Comparison of ENCODE assay signal across 2 cellular contexts in the genomic region with DNA sequence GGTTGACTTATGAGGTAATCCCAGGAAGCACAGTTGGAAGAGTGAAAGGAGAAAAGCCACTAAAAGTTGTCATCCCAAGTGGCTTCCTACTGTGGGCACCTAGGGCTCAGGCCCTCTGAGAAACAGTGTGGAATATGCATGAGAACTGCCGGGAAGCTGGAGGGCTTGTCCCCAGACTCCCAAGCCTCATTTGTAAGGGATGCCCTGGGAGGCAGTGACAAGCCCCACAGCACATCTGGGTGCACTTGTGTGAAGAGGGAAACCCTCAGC.
TF ChIP-seq lines count a peak whose summit lies in the region.

No MANE protein-coding gene starts in this region.

TF ChIP-seq in HEK293, 187 proteins besides CTCF, POLR2A, EP300 and RAD21:
- TF ChIP-seq ZNF670 (tag by site-specific recombination; IDR thresholded peaks at IDR 0.05; ENCODE audit: low read depth) (no peak), BCL11A (tag by site-specific recombination; IDR thresholded peaks at IDR 0.05; ENCODE audit: low read depth) (no peak), TCF7L2 (IDR thresholded peaks at IDR 0.05; ENCODE audit: borderline replicate concordance, low read depth, low read length) (no peak), ZIC2 (tag by site-specific recombination; IDR thresholded peaks at IDR 0.05) (peak; percentile 93), ZNF423 (tag by site-specific recombination; IDR thresholded peaks at IDR 0.05) (no peak)
- TF ChIP-seq, protein P1, sequence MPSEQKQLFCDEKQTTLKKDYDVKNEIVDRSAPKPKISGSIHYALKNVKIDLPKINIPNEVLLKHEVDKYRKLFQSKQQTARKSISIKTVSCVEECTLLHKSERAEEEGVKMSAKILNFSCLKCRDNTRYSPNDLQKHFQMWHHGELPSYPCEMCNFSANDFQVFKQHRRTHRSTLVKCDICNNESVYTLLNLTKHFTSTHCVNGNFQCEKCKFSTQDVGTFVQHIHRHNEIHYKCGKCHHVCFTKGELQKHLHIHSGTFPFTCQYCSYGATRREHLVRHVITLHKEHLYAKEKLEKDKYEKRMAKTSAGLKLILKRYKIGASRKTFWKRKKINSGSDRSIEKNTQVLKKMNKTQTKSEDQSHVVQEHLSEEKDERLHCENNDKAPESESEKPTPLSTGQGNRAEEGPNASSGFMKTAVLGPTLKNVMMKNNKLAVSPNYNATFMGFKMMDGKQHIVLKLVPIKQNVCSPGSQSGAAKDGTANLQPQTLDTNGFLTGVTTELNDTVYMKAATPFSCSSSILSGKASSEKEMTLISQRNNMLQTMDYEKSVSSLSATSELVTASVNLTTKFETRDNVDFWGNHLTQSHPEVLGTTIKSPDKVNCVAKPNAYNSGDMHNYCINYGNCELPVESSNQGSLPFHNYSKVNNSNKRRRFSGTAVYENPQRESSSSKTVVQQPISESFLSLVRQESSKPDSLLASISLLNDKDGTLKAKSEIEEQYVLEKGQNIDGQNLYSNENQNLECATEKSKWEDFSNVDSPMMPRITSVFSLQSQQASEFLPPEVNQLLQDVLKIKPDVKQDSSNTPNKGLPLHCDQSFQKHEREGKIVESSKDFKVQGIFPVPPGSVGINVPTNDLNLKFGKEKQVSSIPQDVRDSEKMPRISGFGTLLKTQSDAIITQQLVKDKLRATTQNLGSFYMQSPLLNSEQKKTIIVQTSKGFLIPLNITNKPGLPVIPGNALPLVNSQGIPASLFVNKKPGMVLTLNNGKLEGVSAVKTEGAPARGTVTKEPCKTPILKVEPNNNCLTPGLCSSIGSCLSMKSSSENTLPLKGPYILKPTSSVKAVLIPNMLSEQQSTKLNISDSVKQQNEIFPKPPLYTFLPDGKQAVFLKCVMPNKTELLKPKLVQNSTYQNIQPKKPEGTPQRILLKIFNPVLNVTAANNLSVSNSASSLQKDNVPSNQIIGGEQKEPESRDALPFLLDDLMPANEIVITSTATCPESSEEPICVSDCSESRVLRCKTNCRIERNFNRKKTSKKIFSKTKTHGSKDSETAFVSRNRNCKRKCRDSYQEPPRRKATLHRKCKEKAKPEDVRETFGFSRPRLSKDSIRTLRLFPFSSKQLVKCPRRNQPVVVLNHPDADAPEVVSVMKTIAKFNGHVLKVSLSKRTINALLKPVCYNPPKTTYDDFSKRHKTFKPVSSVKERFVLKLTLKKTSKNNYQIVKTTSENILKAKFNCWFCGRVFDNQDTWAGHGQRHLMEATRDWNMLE (tag by site-specific recombination; conservative IDR thresholded peaks at IDR 0.05; ENCODE audit: low read depth), result no peak
- TF ChIP-seq, protein P2, sequence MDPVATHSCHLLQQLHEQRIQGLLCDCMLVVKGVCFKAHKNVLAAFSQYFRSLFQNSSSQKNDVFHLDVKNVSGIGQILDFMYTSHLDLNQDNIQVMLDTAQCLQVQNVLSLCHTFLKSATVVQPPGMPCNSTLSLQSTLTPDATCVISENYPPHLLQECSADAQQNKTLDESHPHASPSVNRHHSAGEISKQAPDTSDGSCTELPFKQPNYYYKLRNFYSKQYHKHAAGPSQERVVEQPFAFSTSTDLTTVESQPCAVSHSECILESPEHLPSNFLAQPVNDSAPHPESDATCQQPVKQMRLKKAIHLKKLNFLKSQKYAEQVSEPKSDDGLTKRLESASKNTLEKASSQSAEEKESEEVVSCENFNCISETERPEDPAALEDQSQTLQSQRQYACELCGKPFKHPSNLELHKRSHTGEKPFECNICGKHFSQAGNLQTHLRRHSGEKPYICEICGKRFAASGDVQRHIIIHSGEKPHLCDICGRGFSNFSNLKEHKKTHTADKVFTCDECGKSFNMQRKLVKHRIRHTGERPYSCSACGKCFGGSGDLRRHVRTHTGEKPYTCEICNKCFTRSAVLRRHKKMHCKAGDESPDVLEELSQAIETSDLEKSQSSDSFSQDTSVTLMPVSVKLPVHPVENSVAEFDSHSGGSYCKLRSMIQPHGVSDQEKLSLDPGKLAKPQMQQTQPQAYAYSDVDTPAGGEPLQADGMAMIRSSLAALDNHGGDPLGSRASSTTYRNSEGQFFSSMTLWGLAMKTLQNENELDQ (tag by site-specific recombination; IDR thresholded peaks at IDR 0.05; ENCODE audit: low read depth), result no peak
- TF ChIP-seq, protein P3, sequence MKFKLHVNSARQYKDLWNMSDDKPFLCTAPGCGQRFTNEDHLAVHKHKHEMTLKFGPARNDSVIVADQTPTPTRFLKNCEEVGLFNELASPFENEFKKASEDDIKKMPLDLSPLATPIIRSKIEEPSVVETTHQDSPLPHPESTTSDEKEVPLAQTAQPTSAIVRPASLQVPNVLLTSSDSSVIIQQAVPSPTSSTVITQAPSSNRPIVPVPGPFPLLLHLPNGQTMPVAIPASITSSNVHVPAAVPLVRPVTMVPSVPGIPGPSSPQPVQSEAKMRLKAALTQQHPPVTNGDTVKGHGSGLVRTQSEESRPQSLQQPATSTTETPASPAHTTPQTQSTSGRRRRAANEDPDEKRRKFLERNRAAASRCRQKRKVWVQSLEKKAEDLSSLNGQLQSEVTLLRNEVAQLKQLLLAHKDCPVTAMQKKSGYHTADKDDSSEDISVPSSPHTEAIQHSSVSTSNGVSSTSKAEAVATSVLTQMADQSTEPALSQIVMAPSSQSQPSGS (tag by site-specific recombination; IDR thresholded peaks at IDR 0.05; ENCODE audit: low read depth), result 0 out of 2 replicates have a peak, but pooled peaks have one; percentile 10
- TF ChIP-seq, protein P4, sequence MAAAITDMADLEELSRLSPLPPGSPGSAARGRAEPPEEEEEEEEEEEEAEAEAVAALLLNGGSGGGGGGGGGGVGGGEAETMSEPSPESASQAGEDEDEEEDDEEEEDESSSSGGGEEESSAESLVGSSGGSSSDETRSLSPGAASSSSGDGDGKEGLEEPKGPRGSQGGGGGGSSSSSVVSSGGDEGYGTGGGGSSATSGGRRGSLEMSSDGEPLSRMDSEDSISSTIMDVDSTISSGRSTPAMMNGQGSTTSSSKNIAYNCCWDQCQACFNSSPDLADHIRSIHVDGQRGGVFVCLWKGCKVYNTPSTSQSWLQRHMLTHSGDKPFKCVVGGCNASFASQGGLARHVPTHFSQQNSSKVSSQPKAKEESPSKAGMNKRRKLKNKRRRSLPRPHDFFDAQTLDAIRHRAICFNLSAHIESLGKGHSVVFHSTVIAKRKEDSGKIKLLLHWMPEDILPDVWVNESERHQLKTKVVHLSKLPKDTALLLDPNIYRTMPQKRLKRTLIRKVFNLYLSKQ (tag by site-specific recombination; IDR thresholded peaks at IDR 0.05; ENCODE audit: borderline replicate concordance), result no peak

TF ChIP-seq in H1, 55 proteins besides CTCF, POLR2A, EP300 and RAD21:
- TF ChIP-seq JUND (IDR thresholded peaks at IDR 0.05; ENCODE audit: low read length) (no peak), JUN (IDR thresholded peaks at IDR 0.05; ENCODE audit: low read depth, low read length) (no peak), SP2 (IDR thresholded peaks at IDR 0.05; ENCODE audit: low read length) (no peak), CBX5 (IDR thresholded peaks at IDR 0.05; ENCODE audit: low read depth, low read length) (no peak), NANOG (IDR thresholded peaks at IDR 0.05; ENCODE audit: insufficient read depth, low read depth, low read length, poor library complexity, severe bottlenecking) (no peak), RBBP5 (IDR thresholded peaks at IDR 0.05; ENCODE audit: borderline replicate concordance, low read depth, low read length) (no peak), SRF (IDR thresholded peaks at IDR 0.05; ENCODE audit: low read depth, low read length) (no peak), BACH1 (IDR thresholded peaks at IDR 0.05; ENCODE audit: low read length) (no peak), PHF8 (conservative IDR thresholded peaks at IDR 0.05; ENCODE audit: low read depth, low read length) (no peak), GTF2F1 (IDR thresholded peaks at IDR 0.05; ENCODE audit: borderline replicate concordance, low read depth, low read length) (no peak), TEAD4 (IDR thresholded peaks at IDR 0.05; ENCODE audit: low read depth, low read length) (no peak), TAF7 (optimal IDR thresholded peaks at IDR 0.05; ENCODE audit: borderline replicate concordance, low read depth, low read length) (no peak)
TF ChIP-seq in H1: peak in this region for 0.
